In the genomic region with DNA sequence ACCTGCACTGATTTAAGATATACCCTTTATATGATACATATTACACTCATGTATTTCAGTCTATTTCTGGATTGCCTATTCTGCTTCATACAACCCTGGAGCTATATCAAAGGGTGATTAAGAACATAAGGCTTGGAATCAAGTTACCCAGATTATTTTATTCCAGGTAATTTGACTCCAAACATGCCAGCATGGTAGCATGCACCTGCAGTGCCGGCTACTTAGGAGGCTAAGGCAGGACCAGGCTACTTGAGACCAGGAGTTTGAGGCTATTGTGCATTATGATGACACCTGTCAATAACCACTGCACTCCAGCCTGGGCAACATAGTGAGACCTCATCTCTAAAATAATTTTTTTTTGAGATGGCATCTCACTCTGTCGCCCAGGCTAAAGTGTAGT, we compare ENCODE assay signal across 20 cellular contexts.
"Had no signal": no experiment of that assay in that cellular context is flagged by ENCODE, and none has a peak within 500 bp of the region (broad histone marks: within the 10 kb centered on the region; RNA-seq: fewer than 3 reads in every experiment).

No MANE protein-coding gene starts in this region.

- ATAC-seq: activated CD4-positive, alpha-beta T cell treated with anti-CD3 and anti-CD28 coated beads for 36 hours; activated CD8-positive, alpha-beta memory T cell treated with anti-CD3 and anti-CD28 coated beads, Interleukin-2, amount 10 ng/mL, durations not matched to agents 7 days and 5 days; activated CD8-positive, alpha-beta T cell treated with anti-CD3 and anti-CD28 coated beads, Interleukin-2, amount 10 ng/mL, durations not matched to agents 7 days and 5 days; activated naive CD4-positive, alpha-beta T cell treated with anti-CD3 and anti-CD28 coated beads, Interleukin-2, amount 50 U/mL, for 72 hours; esophagus mucosa; foreskin keratinocyte; heart left ventricle; natural killer cell treated with Interleukin-12 subunit alpha and Interleukin-12 subunit beta and Interleukin-15 and Interleukin-18, amount 100 ng/mL, for 72 hours; stimulated activated naive B cell treated with anti-CD40 and anti-IgM and Interleukin-4, amounts not matched to agents 10 μg/mL and 1 μg/mL and 100 μg/mL, for 72 hours had no signal

- DNase-seq: activated CD4-positive, alpha-beta T cell treated with anti-CD3 and anti-CD28 coated beads for 36 hours; activated CD4-positive, CD25-positive, alpha-beta regulatory T cell; activated CD8-positive, alpha-beta memory T cell treated with anti-CD3 and anti-CD28 coated beads, Interleukin-2, amount 10 ng/mL, durations not matched to agents 7 days and 5 days; activated CD8-positive, alpha-beta T cell treated with anti-CD3 and anti-CD28 coated beads, Interleukin-2, amount 10 ng/mL, durations not matched to agents 7 days and 5 days; activated naive CD4-positive, alpha-beta T cell; activated T-cell treated with anti-CD3 and anti-CD28 coated beads, Interleukin-2, amount 50 U/mL, for 48 hours; endodermal cell; foreskin keratinocyte; heart left ventricle; hypothalamus; mucosa of descending colon; stimulated activated CD4-positive, alpha-beta T cell treated with anti-CD3 and anti-CD28 coated beads, Interleukin-15, amount 100 ng/mL, for 24 hours; stimulated activated CD4-positive, alpha-beta T cell treated with anti-CD3 and anti-CD28 coated beads, Interleukin-2, amount 100 ng/mL, for 24 hours; stimulated activated naive B cell treated with anti-CD40 and anti-IgM and Interleukin-4, amounts not matched to agents 10 μg/mL and 1 μg/mL and 100 μg/mL, for 72 hours; stomach; thyroid gland; upper lobe of left lung had no signal
